8 cellular contexts compared by ENCODE assay signal in the genomic region with DNA sequence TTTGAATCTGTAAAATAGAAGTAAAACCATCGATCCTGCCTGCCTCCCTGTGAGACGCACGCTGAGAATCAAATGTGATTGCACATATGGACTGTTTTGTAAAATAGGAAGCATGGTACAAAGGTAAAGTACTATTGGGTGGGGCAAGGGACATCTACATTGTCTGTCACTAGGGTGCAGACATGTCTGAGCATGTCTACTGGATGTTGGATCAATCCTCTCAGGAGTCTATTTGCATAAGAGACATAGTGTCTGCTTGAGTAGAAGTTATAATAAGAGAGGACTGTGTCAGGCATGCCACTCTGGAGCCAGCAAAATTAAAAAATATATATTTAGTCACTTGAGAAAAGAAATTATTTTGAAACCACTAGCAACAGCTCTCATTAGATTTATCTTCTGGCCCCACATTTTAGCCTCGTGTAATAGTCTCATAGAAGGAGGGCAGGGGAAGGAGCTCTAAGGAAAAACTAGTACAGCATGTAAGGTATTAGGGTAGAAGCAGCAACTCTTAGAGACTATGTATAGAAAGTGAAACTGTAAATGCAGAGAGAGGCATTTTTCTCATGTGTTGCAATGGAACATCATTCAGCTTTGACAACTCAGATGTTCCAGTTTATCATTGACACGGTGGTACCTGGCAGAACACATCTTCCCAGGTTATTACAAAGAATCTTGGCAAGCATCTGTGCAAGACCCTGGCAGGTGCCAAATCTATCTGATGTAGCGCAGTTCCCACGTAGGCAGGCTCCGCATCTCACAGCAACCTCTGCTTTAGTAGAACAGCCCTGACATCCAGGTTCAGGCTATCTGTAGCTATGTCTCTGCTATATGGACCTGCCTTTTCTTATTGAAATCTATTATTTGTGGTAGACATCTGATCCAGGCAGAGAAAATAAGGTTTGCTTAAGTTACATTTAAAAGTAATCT.
DNase-seq lines count a peak whose midpoint lies in the region; ATAC-seq and TF ChIP-seq lines count a peak whose summit lies in the region.

No MANE protein-coding gene starts in this region.

- peak; percentile 87 for ATAC-seq in GM18870 (IDR thresholded peaks at IDR 0.05; ENCODE audit: unreplicated experiment)
- ATAC-seq in HG02623 (IDR thresholded peaks at IDR 0.05; ENCODE audit: unreplicated experiment), result peak; percentile 73
- ATAC-seq in PC-3, result no peak

- in situ Hi-C loops in mammary epithelial cell (cut with MboI; ENCODE audit: low sequenced_read_pairs in 2 of 2), result no loop called here

- H3K9me3 ChIP-seq in mammary epithelial cell (replicated peaks; ENCODE audit: insufficient read depth, low read length) (no peaks in the 10 kb centered on the region), PC-3 (ENCODE audit: low read length) (peaks cover 24% of the 10 kb centered on the region; the same call in 1 of the 2 replicates)

- H3K36me3 ChIP-seq in mammary epithelial cell (ENCODE audit: insufficient read depth, low read length) (no peaks in the 10 kb centered on the region), PC-3 (ENCODE audit: low read depth, low read length) (no peaks in the 10 kb centered on the region)

- H3K4me3 ChIP-seq in mammary epithelial cell (replicated peaks in 1 of 3; ENCODE audit: insufficient read depth in 1 of 3, low read depth in 2 of 3, low read length in 3 of 3) (no peak overlapping the region), PC-3 (ENCODE audit: low read length) (no peak overlapping the region)

- TF ChIP-seq CTCF in mammary epithelial cell (conservative IDR thresholded peaks at IDR 0.05 in 1 of 2, IDR thresholded peaks at IDR 0.05 in 1 of 2; ENCODE audit: extremely low read depth in 1 of 2, insufficient read depth in 1 of 2, low read depth in 1 of 2, low read length in 2 of 2), result no peak
- no peak for TF ChIP-seq CTCF in PC-3 (conservative IDR thresholded peaks at IDR 0.05; ENCODE audit: low read depth, low read length)

- no peaks in the 10 kb centered on the region for H4K20me1 ChIP-seq in mammary epithelial cell (ENCODE audit: insufficient read depth, low read length)
- H4K20me1 ChIP-seq in PC-3 (ENCODE audit: low read length), result no peaks in the 10 kb centered on the region

- POLR2A ChIA-PET in PC-3 (lab: Charles Lee; ENCODE audit: unreplicated experiment), result no interaction called here

- DNase-seq in NCI-H1105 (lab: John Stamatoyannopoulos, UW) (peak; percentile 51), mammary epithelial cell (peak; percentile 17), midbrain (lab: John Stamatoyannopoulos, UW) (no peak), PC-3 (no peak), NCI-H2196 treated with DMSO at 0.1 percent for 48 hours (lab: John Stamatoyannopoulos, UW; ENCODE audit: unreplicated experiment) (no peak), 8988T (no peak)

- no peaks in the 10 kb centered on the region for H3K79me2 ChIP-seq in mammary epithelial cell (ENCODE audit: insufficient read depth, low read length)
- no peaks in the 10 kb centered on the region for H3K79me2 ChIP-seq in PC-3 (ENCODE audit: low read length)

- H3K9me2 ChIP-seq in PC-3 (replicated peaks; ENCODE audit: low read length), result no peaks in the 10 kb centered on the region

- dilution Hi-C loops in mammary epithelial cell (cut with HindIII; ENCODE audit: low sequenced_read_pairs), result no loop called here

- H3K27ac ChIP-seq in mammary epithelial cell (ENCODE audit: insufficient read depth, low read depth, low read length) (no peak overlapping the region), PC-3 (ENCODE audit: low read length) (no peak overlapping the region)

- intact Hi-C loops in mammary epithelial cell (cut with micrococcal nuclease) (no loop called here), PC-3 (cut with micrococcal nuclease) (no loop called here)

- BruUV-seq in mammary epithelial cell (replicated peaks; lab: Mats Ljungman, UMichigan), result no TSS peak
- no TSS peak for BruUV-seq in PC-3 (replicated peaks; lab: Mats Ljungman, UMichigan)

- WGBS in mammary epithelial cell (ENCODE audit: low coverage, missing lambda C conversion rate), result 70% methylated on average over 8 of the region's 8 CpGs

- H3K4me2 ChIP-seq in mammary epithelial cell (ENCODE audit: insufficient read depth, low read depth, low read length) (no peak overlapping the region), PC-3 (ENCODE audit: low read length) (no peak overlapping the region)

- H3K9ac ChIP-seq in mammary epithelial cell (ENCODE audit: insufficient read depth, low read length), result no peak overlapping the region
- no peak overlapping the region for H3K9ac ChIP-seq in PC-3 (ENCODE audit: low read length)

- CTCF ChIA-PET in mammary epithelial cell (lab: Charles Lee; ENCODE audit: low non-redundant PET), result no interaction called here
- CTCF ChIA-PET in PC-3 (lab: Charles Lee), result no interaction called here

- peak overlapping the region; percentile 79 for H2AFZ ChIP-seq in mammary epithelial cell (ENCODE audit: low read depth, low read length)
- H2AFZ ChIP-seq in PC-3 (ENCODE audit: low read length), result no peak overlapping the region

- H3K4me1 ChIP-seq in mammary epithelial cell (ENCODE audit: insufficient read depth, low read length) (peaks cover 4% of the 10 kb centered on the region), PC-3 (ENCODE audit: insufficient read depth, low read length) (no peaks in the 10 kb centered on the region)

- no peaks in the 10 kb centered on the region for H3F3A ChIP-seq in PC-3 (ENCODE audit: low read length, unreplicated experiment)

- H3K27me3 ChIP-seq in mammary epithelial cell (ENCODE audit: insufficient read depth, low read length) (no peaks in the 10 kb centered on the region), PC-3 (ENCODE audit: low read length) (no peaks in the 10 kb centered on the region)

Comparison
In these comparisons a context has a peak if more than half of its experiments do, and no peak if none do; other contexts are left out.
1. DNase-seq: peak in NCI-H1105 (single experiment) and mammary epithelial cell (single experiment); none in midbrain (single experiment), PC-3 (single experiment), NCI-H2196 treated with DMSO at 0.1 percent for 48 hours (single experiment) and 8988T (single experiment).